31 cellular contexts compared by ENCODE assay signal in genomic region chr12:69660164-69660863, GRCh38. TPM values are rescaled to one million over a fixed set of nuclear protein-coding genes. Genes with fewer than 3 reads are reported as not detected.
"Had no signal": no experiment of that assay in that cellular context is flagged by ENCODE, and none has a peak within 500 bp of the region (broad histone marks: within the 10 kb centered on the region; RNA-seq: fewer than 3 reads in every experiment).

No MANE protein-coding gene starts in this region.

- FAIRE-seq: TTC549 had no signal

- H3K27ac ChIP-seq: cardiac muscle cell, WERI-Rb-1 had no signal

- H3K36me3 Mint-ChIP-seq: activated CD8-positive, alpha-beta memory T cell treated with anti-CD3 and anti-CD28 coated beads, Interleukin-2, amount 10 ng/mL, durations not matched to agents 7 days and 5 days; activated naive CD4-positive, alpha-beta T cell treated with anti-CD3 and anti-CD28 coated beads, Interleukin-2, amount 10 ng/mL, durations not matched to agents 7 days and 5 days; activated naive CD8-positive, alpha-beta T cell treated with anti-CD3 and anti-CD28 coated beads for 36 hours had no signal

- H3K27ac Mint-ChIP-seq: activated CD4-positive, alpha-beta memory T cell treated with anti-CD3 and anti-CD28 coated beads, Interleukin-2, amount 10 ng/mL, durations not matched to agents 7 days and 5 days; activated CD8-positive, alpha-beta memory T cell treated with anti-CD3 and anti-CD28 coated beads, Interleukin-2, amount 10 ng/mL, durations not matched to agents 7 days and 5 days; activated naive CD4-positive, alpha-beta T cell treated with anti-CD3 and anti-CD28 coated beads, Interleukin-2, amount 10 ng/mL, durations not matched to agents 7 days and 5 days; activated naive CD8-positive, alpha-beta T cell treated with anti-CD3 and anti-CD28 coated beads for 36 hours had no signal

- H3K27me3 ChIP-seq: cardiac muscle cell had no signal

- DNase-seq: activated CD4-positive, alpha-beta memory T cell treated with anti-CD3 and anti-CD28 coated beads, Interleukin-2, amount 10 ng/mL, durations not matched to agents 7 days and 5 days; activated CD4-positive, alpha-beta T cell treated with anti-CD3 and anti-CD28 coated beads for 1 hour; activated CD4-positive, alpha-beta T cell treated with anti-CD3 and anti-CD28 coated beads for 48 hours; activated CD4-positive, CD25-positive, alpha-beta regulatory T cell; activated CD8-positive, alpha-beta memory T cell treated with anti-CD3 and anti-CD28 coated beads for 24 hours; activated CD8-positive, alpha-beta memory T cell treated with anti-CD3 and anti-CD28 coated beads, Interleukin-2, amount 10 ng/mL, durations not matched to agents 7 days and 5 days; activated CD8-positive, alpha-beta memory T cell treated with anti-CD3 and anti-CD28 coated beads, Interleukin-2, amount 50 U/mL, for 48 hours; activated effector memory CD4-positive, alpha-beta T cell treated with Interleukin-2 at 50 U/mL for 16 hours; activated naive CD4-positive, alpha-beta T cell treated with anti-CD3 and anti-CD28 coated beads, Interleukin-2, amount 10 ng/mL, durations not matched to agents 7 days and 5 days; activated naive CD8-positive, alpha-beta T cell treated with anti-CD3 and anti-CD28 coated beads for 36 hours; activated T-cell treated with anti-CD3 and anti-CD28 coated beads, Interleukin-2, amount 50 U/mL, for 48 hours; amniotic stem cell; aorta; NCI-H1092 treated with DMSO at 0.1 percent for 48 hours; NCI-H1417; NCI-H187 treated with DMSO at 0.1 percent for 48 hours; NCI-H2081 treated with DMSO at 0.1 percent for 48 hours; NCI-H510A; NCI-H526; NCI-H748 treated with DMSO at 0.1 percent for 48 hours; NK-92 treated with Interleukin-12 subunit alpha and Interleukin-12 subunit beta, amount 100 ng/mL, for 24 hours; Right ventricle myocardium superior; T1000; WERI-Rb-1 had no signal

- H3K4me3 Mint-ChIP-seq: activated CD4-positive, alpha-beta memory T cell treated with anti-CD3 and anti-CD28 coated beads, Interleukin-2, amount 10 ng/mL, durations not matched to agents 7 days and 5 days; activated CD8-positive, alpha-beta memory T cell treated with anti-CD3 and anti-CD28 coated beads, Interleukin-2, amount 10 ng/mL, durations not matched to agents 7 days and 5 days; activated naive CD4-positive, alpha-beta T cell treated with anti-CD3 and anti-CD28 coated beads, Interleukin-2, amount 10 ng/mL, durations not matched to agents 7 days and 5 days; activated naive CD8-positive, alpha-beta T cell treated with anti-CD3 and anti-CD28 coated beads for 36 hours; central memory CD8-positive, alpha-beta T cell had no signal

- H3K36me3 ChIP-seq: cardiac muscle cell, WERI-Rb-1 had no signal

- H3K4me3 ChIP-seq: cardiac muscle cell had no signal

- ATAC-seq: activated CD8-positive, alpha-beta memory T cell treated with anti-CD3 and anti-CD28 coated beads, Interleukin-2, amount 10 ng/mL, durations not matched to agents 7 days and 5 days had no signal

- H3K9me3 Mint-ChIP-seq: activated CD4-positive, alpha-beta memory T cell treated with anti-CD3 and anti-CD28 coated beads, Interleukin-2, amount 10 ng/mL, durations not matched to agents 7 days and 5 days; activated naive CD4-positive, alpha-beta T cell treated with anti-CD3 and anti-CD28 coated beads, Interleukin-2, amount 10 ng/mL, durations not matched to agents 7 days and 5 days; activated naive CD8-positive, alpha-beta T cell treated with anti-CD3 and anti-CD28 coated beads for 36 hours; central memory CD8-positive, alpha-beta T cell had no signal

- H3K4me1 Mint-ChIP-seq: activated CD4-positive, alpha-beta memory T cell treated with anti-CD3 and anti-CD28 coated beads, Interleukin-2, amount 10 ng/mL, durations not matched to agents 7 days and 5 days; activated CD8-positive, alpha-beta memory T cell treated with anti-CD3 and anti-CD28 coated beads, Interleukin-2, amount 10 ng/mL, durations not matched to agents 7 days and 5 days; activated naive CD4-positive, alpha-beta T cell treated with anti-CD3 and anti-CD28 coated beads, Interleukin-2, amount 10 ng/mL, durations not matched to agents 7 days and 5 days; activated naive CD8-positive, alpha-beta T cell treated with anti-CD3 and anti-CD28 coated beads for 36 hours; central memory CD8-positive, alpha-beta T cell had no signal

RNA-seq across cellular contexts. Expression of gene BEST3, which starts 38.8 kb away (rescaled TPM):
- total RNA-seq: activated CD4-positive, alpha-beta memory T cell treated with anti-CD3 and anti-CD28 coated beads, Interleukin-2, amount 10 ng/mL, durations not matched to agents 7 days and 5 days; activated CD8-positive, alpha-beta memory T cell treated with anti-CD3 and anti-CD28 coated beads, Interleukin-2, amount 10 ng/mL, durations not matched to agents 7 days and 5 days; activated naive CD8-positive, alpha-beta T cell treated with anti-CD3 and anti-CD28 coated beads for 36 hours; aorta; cardiac muscle cell; T-helper 1 cell treated with Interleukin-12 subunit alpha and Interleukin-12 subunit beta and Interleukin-4 antibody, amounts not matched to agents 30 ng/mL and 1 ng/mL, for 36 hours; T-helper 2 cell treated with Interferon-gamma antibody and Interleukin-4, amounts not matched to agents 100 ng/mL and 5 ng/mL, for 36 hours had no signal
- polyA plus RNA-seq: aorta, cardiac muscle cell had no signal

RNA-seq across cellular contexts. Expression of gene LRRC10, which starts 49.6 kb away (rescaled TPM):
- total RNA-seq: activated CD4-positive, alpha-beta memory T cell treated with anti-CD3 and anti-CD28 coated beads, Interleukin-2, amount 10 ng/mL, durations not matched to agents 7 days and 5 days; activated CD8-positive, alpha-beta memory T cell treated with anti-CD3 and anti-CD28 coated beads, Interleukin-2, amount 10 ng/mL, durations not matched to agents 7 days and 5 days; activated naive CD8-positive, alpha-beta T cell treated with anti-CD3 and anti-CD28 coated beads for 36 hours; aorta; M059J; OCI-LY7; T-helper 1 cell treated with Interleukin-12 subunit alpha and Interleukin-12 subunit beta and Interleukin-4 antibody, amounts not matched to agents 30 ng/mL and 1 ng/mL, for 36 hours; T-helper 2 cell treated with Interferon-gamma antibody and Interleukin-4, amounts not matched to agents 100 ng/mL and 5 ng/mL, for 36 hours had no signal
